Comparison of ENCODE assay signal across 8 cellular contexts in the genomic region with DNA sequence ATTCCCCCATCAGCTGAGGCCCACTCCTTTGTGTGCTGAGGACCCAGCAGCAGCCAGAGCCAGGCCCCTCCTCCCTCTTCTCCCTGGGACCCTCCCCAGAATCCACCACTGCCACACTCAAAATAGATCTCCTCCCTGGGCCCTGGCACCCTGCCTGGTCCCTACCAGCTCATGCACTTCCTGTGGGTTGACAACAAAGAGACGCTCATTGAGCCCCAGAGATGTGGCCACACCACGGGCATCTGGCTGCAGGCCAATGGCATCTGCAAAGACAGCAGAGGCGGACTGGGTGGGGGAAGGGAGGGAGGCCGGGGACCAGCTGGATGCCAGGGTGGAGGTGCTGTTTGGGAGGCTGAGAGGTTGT. TPM values are rescaled to one million over a fixed set of nuclear protein-coding genes. Genes with fewer than 3 reads are reported as not detected.
A peak's percentile ranks its signal among the peaks of the same experiment; 100 is the strongest.
DNase-seq lines count a peak whose midpoint lies in the region; ATAC-seq and TF ChIP-seq lines count a peak whose summit lies in the region.

No MANE protein-coding gene starts in this region.

- H3K4me1 Mint-ChIP-seq in neural crest cell, result peaks cover 19% of the 10 kb centered on the region

- peaks cover 13% of the 10 kb centered on the region for H3K27me3 Mint-ChIP-seq in neural crest cell (ENCODE audit: low read depth)

- no peak overlapping the region for H3K4me3 ChIP-seq in colonic mucosa
- H3K4me3 ChIP-seq in upper lobe of right lung, result no peak overlapping the region

- H3K36me3 Mint-ChIP-seq in neural crest cell (ENCODE audit: low read depth), result no peaks in the 10 kb centered on the region

- H3K4me3 Mint-ChIP-seq in neural crest cell, result no peak overlapping the region

- no peaks in the 10 kb centered on the region for H3K9me3 Mint-ChIP-seq in neural crest cell

- TF ChIP-seq CTCF in colonic mucosa (IDR thresholded peaks at IDR 0.05) (no peak), neural crest cell (conservative IDR thresholded peaks at IDR 0.05) (no peak), upper lobe of right lung (IDR thresholded peaks at IDR 0.05) (no peak)

- no peak overlapping the region for H3K27ac ChIP-seq in colonic mucosa
- no peak overlapping the region for H3K27ac ChIP-seq in upper lobe of right lung

- H3K4me1 ChIP-seq in colonic mucosa, result peaks cover 10% of the 10 kb centered on the region
- peaks cover 46% of the 10 kb centered on the region for H3K4me1 ChIP-seq in upper lobe of right lung

- peak overlapping the region; percentile 50 for H3K27ac Mint-ChIP-seq in neural crest cell (ENCODE audit: unreplicated experiment)

- ATAC-seq in GM18520 (IDR thresholded peaks at IDR 0.05; ENCODE audit: unreplicated experiment) (peak; percentile 50), upper lobe of right lung (no peak), HG02610 (IDR thresholded peaks at IDR 0.05; ENCODE audit: unreplicated experiment) (no peak)
- peak; percentile 22 to 30 for ATAC-seq in activated CD4-positive, CD25-positive, alpha-beta regulatory T cell treated with anti-CD3 and anti-CD28 coated beads, Interleukin-2, amount 50 U/mL, for 24 hours

- intact Hi-C loops in colonic mucosa (cut with DNase I), result no loop called here
- intact Hi-C loops in upper lobe of right lung (cut with DNase I), result no loop called here

- H3K36me3 ChIP-seq in colonic mucosa, result no peaks in the 10 kb centered on the region
- H3K36me3 ChIP-seq in upper lobe of right lung, result no peaks in the 10 kb centered on the region

- DNase-seq in NCI-H146 (lab: John Stamatoyannopoulos, UW), result peak; percentile 97
- peak; percentile 81 for DNase-seq in colonic mucosa
- DNase-seq in neural crest cell (ENCODE audit: low read depth, low spot score), result no peak
- DNase-seq in upper lobe of right lung, result peak; percentile 81
- DNase-seq in GM19238 (ENCODE audit: insufficient read length, low spot score), result no peak

- H3K9ac ChIP-seq in colonic mucosa (ENCODE audit: low read depth in 2 of 2, low read length in 2 of 2), result no peak overlapping the region

- H3K9me3 ChIP-seq in colonic mucosa (no peaks in the 10 kb centered on the region), upper lobe of right lung (no peaks in the 10 kb centered on the region)

- H3K27me3 ChIP-seq in colonic mucosa (no peaks in the 10 kb centered on the region), upper lobe of right lung (no peaks in the 10 kb centered on the region)

RNA-seq across cellular contexts. Expression of a gene that starts 16.0 kb away (rescaled TPM):
- not detected for total RNA-seq in colonic mucosa
- total RNA-seq in neural crest cell, result not detected in 2 replicates
- total RNA-seq in upper lobe of right lung, result 0.32 TPM

RNA-seq across cellular contexts. Expression of a gene that starts 17.4 kb away (rescaled TPM):
- total RNA-seq in colonic mucosa, result 10 to 100 TPM; 10.1 TPM
- 0.89 and 1.4 TPM in 2 replicates for total RNA-seq in neural crest cell
- total RNA-seq in upper lobe of right lung, result 69.6 TPM

RNA-seq across cellular contexts. Expression of a gene that starts 31.7 kb away (rescaled TPM):
- total RNA-seq in colonic mucosa (10 to 100 TPM; 12.2 to 17.9 TPM), neural crest cell (11.6 and 13.0 TPM in 2 replicates), upper lobe of right lung (40.9 TPM)

RNA-seq across cellular contexts. Expression of a gene that starts 35.5 kb away (rescaled TPM):
- total RNA-seq in colonic mucosa (10 to 100 TPM; 16.7 to 17.0 TPM), neural crest cell (45.2 and 49.4 TPM in 2 replicates), upper lobe of right lung (19.9 TPM)

Comparison
In these comparisons a context has a peak if more than half of its experiments do, and no peak if none do; other contexts are left out.
1. ATAC-seq: peak in GM18520 (single experiment) and activated CD4-positive, CD25-positive, alpha-beta regulatory T cell treated with anti-CD3 and anti-CD28 coated beads, Interleukin-2, amount 50 U/mL, for 24 hours (2 of 2); none in upper lobe of right lung (single experiment) and HG02610 (single experiment).
2. DNase-seq: peak in NCI-H146 (single experiment), colonic mucosa (single experiment) and upper lobe of right lung (single experiment); none in neural crest cell (single experiment) and GM19238 (single experiment).